In genomic region chr20:17684077-17684888, GRCh38 we compare ENCODE assay signal across 31 cellular contexts. TPM values are rescaled to one million over a fixed set of nuclear protein-coding genes. Genes with fewer than 3 reads are reported as not detected.
A peak's percentile ranks its signal among the peaks of the same experiment; 100 is the strongest.
DNase-seq lines count a peak whose midpoint lies in the region; ATAC-seq, FAIRE-seq and TF ChIP-seq lines count a peak whose summit lies in the region.
"Had no signal": no experiment of that assay in that cellular context is flagged by ENCODE, and none has a peak within 500 bp of the region (broad histone marks: within the 10 kb centered on the region; RNA-seq: fewer than 3 reads in every experiment).

No MANE protein-coding gene starts in this region.

- no peak overlapping the region for H3K9ac ChIP-seq in H1 (replicated peaks in 1 of 4; ENCODE audit: extremely low read depth in 1 of 4, low read depth in 3 of 4, low read length in 3 of 4)
- H3K9ac ChIP-seq: GM23248 had no signal

- H2AFZ ChIP-seq in H1 (ENCODE audit: low read length), result no peak overlapping the region
- H2AFZ ChIP-seq: GM23248 had no signal

- no peak overlapping the region for H2BK12ac ChIP-seq in H1 (ENCODE audit: low read depth, low read length)

- H3K36me3 ChIP-seq in H1 (ENCODE audit: control insufficient read depth in 2 of 4, insufficient read depth in 4 of 4, low read length in 3 of 4) (no peaks in the 10 kb centered on the region; a peak in 1 of 8 replicates), pancreas (no peaks in the 10 kb centered on the region)
- H3K36me3 ChIP-seq: ovary, vagina had no signal

- 0 out of 2 replicates have a peak overlapping the region, but pooled peaks have one; percentile 37 for H2BK15ac ChIP-seq in H1 (ENCODE audit: low read length)

- H3K9me3 Mint-ChIP-seq in MCF 10A (ENCODE audit: unreplicated experiment), result peaks cover 22% of the 10 kb centered on the region
- H3K9me3 Mint-ChIP-seq: activated CD4-positive, alpha-beta T cell treated with anti-CD3 and anti-CD28 coated beads, Interleukin-2, amount 10 ng/mL, durations not matched to agents 7 days and 5 days; activated T-helper 17 cell treated with anti-CD3 and anti-CD28 coated beads, Interleukin-2, amount 50 U/mL, for 72 hours had no signal

- no peak overlapping the region for H2AK5ac ChIP-seq in H1 (ENCODE audit: low read depth, low read length)

- TF ChIP-seq EP300 in H1 (IDR thresholded peaks at IDR 0.05; ENCODE audit: borderline replicate concordance in 1 of 2, low read depth in 2 of 2, low read length in 2 of 2), result no peak

- H3K27me3 ChIP-seq in H1 (replicated peaks in 1 of 4; ENCODE audit: control insufficient read depth in 3 of 4, extremely low read depth in 1 of 4, insufficient read depth in 3 of 4, low read length in 3 of 4) (no peaks in the 10 kb centered on the region), pancreas (no peaks in the 10 kb centered on the region)
- H3K27me3 ChIP-seq: ovary, right atrium auricular region, testis, vagina had no signal

- H3K23ac ChIP-seq in H1 (ENCODE audit: insufficient read length), result no peak overlapping the region

- no peak overlapping the region; the same call in 1 of the 2 replicates for H4K8ac ChIP-seq in H1 (ENCODE audit: extremely low read depth, insufficient read depth, low read length)

- no peak overlapping the region for H3K4me3 Mint-ChIP-seq in MCF 10A (ENCODE audit: unreplicated experiment)
- H3K4me3 Mint-ChIP-seq: activated CD4-positive, alpha-beta T cell treated with anti-CD3 and anti-CD28 coated beads, Interleukin-2, amount 10 ng/mL, durations not matched to agents 7 days and 5 days; memory B cell had no signal

- peaks cover 53% of the 10 kb centered on the region for H3K27me3 Mint-ChIP-seq in MCF 10A (ENCODE audit: insufficient read depth, unreplicated experiment)

- BruUV-seq in MCF 10A (replicated peaks; lab: Mats Ljungman, UMichigan), result no TSS peak

- H3K4me1 Mint-ChIP-seq in MCF 10A (ENCODE audit: insufficient read depth, unreplicated experiment), result peaks cover 11% of the 10 kb centered on the region

- H4K20me1 ChIP-seq in H1 (replicated peaks in 1 of 2; ENCODE audit: control insufficient read depth in 1 of 2, insufficient read depth in 2 of 2, low read length in 2 of 2), result peaks cover 6 to 9% of the 10 kb centered on the region in 2 experiments

- CTCF ChIA-PET in H1 (lab: Charles Lee; ENCODE audit: partially characterized antibody) (interaction anchor here (1.0 to 4.0 kb wide), 7 partner anchors 8 to 245 kb away, joined by 3 to 24 read pairs (median 3); partner anchors contain the start of gene BANF2), MCF 10A (lab: Yijun Ruan, JAX) (interaction anchor here (0.8 to 6.6 kb wide), 3 partner anchors 31 to 269 kb away, joined by 3 to 156 read pairs (median 4); no protein-coding TSS in a partner anchor)

- TF ChIP-seq POLR2A in H1 (IDR thresholded peaks at IDR 0.05; ENCODE audit: control extremely low read depth in 1 of 2, low read depth in 2 of 2, low read length in 2 of 2) (no peak), GM12892 (IDR thresholded peaks at IDR 0.05; ENCODE audit: low read depth, low read length) (no peak)

- H2BK20ac ChIP-seq in H1 (ENCODE audit: low read length), result no peak overlapping the region

- H3K23me2 ChIP-seq in H1 (ENCODE audit: low read depth, low read length), result peaks cover 10% of the 10 kb centered on the region; the same call in 1 of the 2 replicates

- no peak overlapping the region for H2BK120ac ChIP-seq in H1 (replicated peaks; ENCODE audit: low read depth, low read length)

- TF ChIP-seq CTCF in H1 (IDR thresholded peaks at IDR 0.05; ENCODE audit: control extremely low read depth in 1 of 3, insufficient read depth in 1 of 3, low read depth in 1 of 3, low read length in 3 of 3) (no peak), pancreas (IDR thresholded peaks at IDR 0.05) (no peak), MCF 10A (IDR thresholded peaks at IDR 0.05; ENCODE audit: unreplicated experiment) (no peak)

- H3K4me1 ChIP-seq in H1 (replicated peaks in 1 of 4; ENCODE audit: control insufficient read depth in 3 of 4, insufficient read depth in 4 of 4, low read length in 3 of 4) (peaks cover 6 to 12% (median 9%) of the 10 kb centered on the region in 4 experiments; a peak in 6 of 7 replicates), pancreas (peaks cover 16 to 29% (median 19%) of the 10 kb centered on the region in 3 donors)

- no peak overlapping the region for H4K91ac ChIP-seq in H1 (replicated peaks; ENCODE audit: insufficient read length, low read length)

- no peaks in the 10 kb centered on the region for H3K9me3 ChIP-seq in H1 (ENCODE audit: insufficient read depth in 2 of 2, low read depth in 1 of 2, low read length in 1 of 2)
- no peaks in the 10 kb centered on the region for H3K9me3 ChIP-seq in pancreas
- H3K9me3 ChIP-seq: ovary, right atrium auricular region, testis, vagina had no signal

- peak; percentile 58 for DNase-seq in COLO668 (lab: John Stamatoyannopoulos, UW; ENCODE audit: unreplicated experiment)
- DNase-seq in NCI-H2029 (lab: John Stamatoyannopoulos, UW), result peak; percentile 69
- no peak for DNase-seq in H1 (ENCODE audit: low read depth in 1 of 2, low spot score in 2 of 2)
- DNase-seq in pancreas, result peak in 2 of 6 donors; percentile 55 to 67
- no peak for DNase-seq in MCF 10A (ENCODE audit: unreplicated experiment)
- DNase-seq in GM12892 (ENCODE audit: insufficient read length), result no peak
- no peak for DNase-seq in activated naive CD4-positive, alpha-beta T cell treated with Interleukin-2 at 50 U/mL for 16 hours
- DNase-seq: activated CD4-positive, alpha-beta T cell treated with anti-CD3 and anti-CD28 coated beads, Interleukin-2, amount 10 ng/mL, durations not matched to agents 7 days and 5 days; brain microvascular endothelial cell; effector CD4-positive, alpha-beta T cell; GDM1; GM23248; head of caudate nucleus; naive B cell; NCI-H1694; NCI-H748 treated with DMSO at 0.1 percent for 48 hours; ovary; stimulated activated CD4-positive, alpha-beta T cell treated with anti-CD3 and anti-CD28 coated beads, Interleukin-12 subunit alpha, Interleukin-12 subunit beta, amount 100 ng/mL, for 4 hours; stimulated activated CD4-positive, alpha-beta T cell treated with anti-CD3 and anti-CD28 coated beads, Interleukin-4, amount 100 ng/mL, for 4 hours; stimulated activated naive CD4-positive, alpha-beta T cell; T-helper 2 cell; testis had no signal

- POLR2A ChIA-PET in H1 (lab: Charles Lee; ENCODE audit: partially characterized antibody) (no interaction called here), MCF 10A (lab: Yijun Ruan, JAX) (interaction anchor here (4.8 kb wide), 1 partner anchor 159 kb away, joined by 18 read pairs; no protein-coding TSS in a partner anchor)

- no peak overlapping the region for H2BK5ac ChIP-seq in H1 (ENCODE audit: low read depth, low read length)

- 87% methylated on average over 13 of the region's 13 CpGs; no CpG with 5 or more reads in 1 of the 2 experiments for WGBS in H1 (ENCODE audit: extremely low coverage in 1 of 2, insufficient coverage in 1 of 2, insufficient read length in 1 of 2, insufficient replicate concordance in 2 of 2, low coverage in 1 of 2, low lambda C conversion rate in 2 of 2, missing lambda C conversion rate in 1 of 2), 2 experiments
- WGBS in pancreas, 2 donors, result 39 to 40% methylated on average over 13 of the region's 13 CpGs

- H3K4me2 ChIP-seq in H1 (ENCODE audit: insufficient read depth in 1 of 2, low read depth in 2 of 2, low read length in 2 of 2), result no peak overlapping the region

- no peak overlapping the region for H3K56ac ChIP-seq in H1 (replicated peaks; ENCODE audit: insufficient read length, low read depth, low read length)

- no peak overlapping the region for H3K27ac Mint-ChIP-seq in MCF 10A (ENCODE audit: low read depth, unreplicated experiment)
- H3K27ac Mint-ChIP-seq: activated CD4-positive, alpha-beta T cell treated with anti-CD3 and anti-CD28 coated beads, Interleukin-2, amount 10 ng/mL, durations not matched to agents 7 days and 5 days; activated T-helper 17 cell treated with anti-CD3 and anti-CD28 coated beads, Interleukin-2, amount 50 U/mL, for 72 hours; memory B cell; naive B cell had no signal

- intact Hi-C loops in pancreas (cut with DNase I), result loop anchor here in 1 of 3 donors (10.0 kb wide), 1 partner anchor 201 kb away; no protein-coding TSS in a partner anchor
- intact Hi-C loops in MCF 10A (cut with micrococcal nuclease), result loop anchor here (10.0 kb wide), 1 partner anchor 601 kb away; the partner anchor contains the start of gene ZNF133

- H3K4ac ChIP-seq in H1 (replicated peaks; ENCODE audit: insufficient read length, low read depth, low read length), result peak overlapping the region; percentile 16

- no peak overlapping the region for H4K5ac ChIP-seq in H1 (ENCODE audit: insufficient read length, low read depth, low read length)

- no peak overlapping the region for H3K18ac ChIP-seq in H1 (ENCODE audit: extremely low read depth, low read length)

- peak in 3 of 4 donors; percentile 5 to 46 (median 14) for ATAC-seq in pancreas
- ATAC-seq: activated T-helper 17 cell treated with anti-CD3 and anti-CD28 coated beads, Interleukin-2, amount 50 U/mL, for 72 hours had no signal

- peaks cover 2 to 16% of the 10 kb centered on the region in 2 experiments for H3K79me2 ChIP-seq in H1 (ENCODE audit: control insufficient read depth in 1 of 2, insufficient read depth in 2 of 2, low read length in 2 of 2)

- no peak overlapping the region for H3K14ac ChIP-seq in H1 (ENCODE audit: insufficient read length)

- no peak for TF ChIP-seq RAD21 in H1 (IDR thresholded peaks at IDR 0.05 in 1 of 2, conservative IDR thresholded peaks at IDR 0.05 in 1 of 2; ENCODE audit: low read depth in 2 of 2, low read length in 2 of 2)

- peaks cover 9% of the 10 kb centered on the region for H3K79me1 ChIP-seq in H1 (ENCODE audit: low read depth, low read length)

- peaks cover 2% of the 10 kb centered on the region for H3K36me3 Mint-ChIP-seq in MCF 10A (ENCODE audit: insufficient read depth, unreplicated experiment)
- H3K36me3 Mint-ChIP-seq: memory B cell had no signal

- H3K27ac ChIP-seq in H1 (ENCODE audit: low read depth, low read length), result no peak overlapping the region
- H3K27ac ChIP-seq in pancreas, result peak overlapping the region; percentile 51 to 97 (median 76)
- H3K27ac ChIP-seq: brain microvascular endothelial cell, GM23248, ovary, right atrium auricular region, RWPE1, SK-N-MC, testis, vagina had no signal

- no peak for FAIRE-seq in H1 (lab: Jason Lieb, UNC)
- FAIRE-seq in pancreas (lab: Jason Lieb, UNC), result no peak
- FAIRE-seq in GM12892 (lab: Jason Lieb, UNC), result no peak
- FAIRE-seq: HTR-8/SVneo had no signal

- no peak overlapping the region for H3K4me3 ChIP-seq in H1 (ENCODE audit: extremely low read depth in 1 of 4, insufficient read depth in 2 of 4, low read depth in 3 of 4, low read length in 4 of 4)
- H3K4me3 ChIP-seq in pancreas, result peak overlapping the region in 1 of 4 donors; percentile 12
- H3K4me3 ChIP-seq: GM23248, ovary, right atrium auricular region, SK-N-MC, testis, vagina had no signal

RNA-seq across cellular contexts. Expression of gene RRBP1, which starts 2.2 kb away (rescaled TPM):
- 153 and 157 TPM in 2 replicates for total RNA-seq in H1 (2021; fragmentation: NEBNext Ultra II Directional; extraction: Animal tissue kit (Norgen Biotek cat#: 25700))
- polyA plus RNA-seq in H1 (2011; rRNA removed) (15.9 and 20.2 TPM in 2 replicates), pancreas (100 to 1,000 TPM; 170 to 269 TPM)
- 37.4 TPM for polyA plus RNA-seq in H1 (2011; cell fraction: cytosol; rRNA removed)
- polyA plus RNA-seq in H1 (2011; cell fraction: nucleus; rRNA removed), result 71.6 TPM
- polyA plus RNA-seq in H1 (2012, experiment 1 of 2), result 82.9 to 111 TPM (median 107 TPM) in 4 replicates
- polyA plus RNA-seq in H1 (2012, experiment 2 of 2), result 24.2 TPM
- polyA plus RNA-seq in H1 (2013, experiment 1 of 2), result 178 TPM
- 185 TPM for polyA plus RNA-seq in H1 (2013, experiment 2 of 2)
- polyA minus RNA-seq in H1 (2011; rRNA and poly(A)+ RNA removed), result 25.7 and 32.9 TPM in 2 replicates
- 45.1 TPM for polyA minus RNA-seq in H1 (2011; cell fraction: cytosol; rRNA and poly(A)+ RNA removed)
- polyA minus RNA-seq in H1 (2011; cell fraction: nucleus; rRNA and poly(A)+ RNA removed), result 40.6 TPM
- total RNA-seq in pancreas (100 to 1,000 TPM; 339 to 442 (median 354) TPM), MCF 10A (2022) (203 and 244 TPM in 2 replicates)
- 22.3 TPM for polyA plus RNA-seq in GM12892 (2012; ENCODE audit: missing spikeins)

RNA-seq across cellular contexts. Expression of gene BANF2, which starts 15.5 kb away (rescaled TPM):
- total RNA-seq in H1 (2021; fragmentation: NEBNext Ultra II Directional; extraction: Animal tissue kit (Norgen Biotek cat#: 25700)), result not detected in 2 replicates
- polyA plus RNA-seq in H1 (2011; rRNA removed) (not detected in 2 replicates), pancreas (1 to 10 TPM in 1 of 2 donors, under 1 TPM in 1; 0.59 to 1.3 TPM)
- polyA plus RNA-seq in H1 (2011; cell fraction: cytosol; rRNA removed), result not detected
- not detected for polyA plus RNA-seq in H1 (2011; cell fraction: nucleus; rRNA removed)
- not detected in 4 replicates for polyA plus RNA-seq in H1 (2012, experiment 1 of 2)
- not detected for polyA plus RNA-seq in H1 (2012, experiment 2 of 2)
- polyA plus RNA-seq in H1 (2013, experiment 1 of 2), result not detected
- polyA plus RNA-seq in H1 (2013, experiment 2 of 2), result not detected
- polyA minus RNA-seq in H1 (2011; rRNA and poly(A)+ RNA removed), result not detected in 2 replicates
- not detected for polyA minus RNA-seq in H1 (2011; cell fraction: cytosol; rRNA and poly(A)+ RNA removed)
- not detected for polyA minus RNA-seq in H1 (2011; cell fraction: nucleus; rRNA and poly(A)+ RNA removed)
- total RNA-seq in pancreas (1 to 10 TPM in 5 of 6 donors, under 1 TPM in 1; 0.88 to 6.4 (median 2.0) TPM), MCF 10A (2022) (not detected in 2 replicates)
- not detected for polyA plus RNA-seq in GM12892 (2012; ENCODE audit: missing spikeins)
- total RNA-seq: activated CD4-positive, alpha-beta T cell treated with anti-CD3 and anti-CD28 coated beads, Interleukin-2, amount 10 ng/mL, durations not matched to agents 7 days and 5 days; activated T-helper 17 cell treated with anti-CD3 and anti-CD28 coated beads, Interleukin-2, amount 50 U/mL, for 72 hours; chondrocyte; epithelial cell of proximal tubule; GM23248; ovary; right atrium auricular region; vagina had no signal
- polyA plus RNA-seq: GM23248, ovary had no signal

Comparison
In these comparisons a context has a peak if more than half of its experiments do, and no peak if none do; other contexts are left out.
1. DNase-seq: peak in COLO668 (single experiment) and NCI-H2029 (single experiment); none in H1 (0 of 2), MCF 10A (single experiment), GM12892 (single experiment) and activated naive CD4-positive, alpha-beta T cell treated with Interleukin-2 at 50 U/mL for 16 hours (single experiment).